1 cellular context compared by ENCODE assay signal in the genomic region with DNA sequence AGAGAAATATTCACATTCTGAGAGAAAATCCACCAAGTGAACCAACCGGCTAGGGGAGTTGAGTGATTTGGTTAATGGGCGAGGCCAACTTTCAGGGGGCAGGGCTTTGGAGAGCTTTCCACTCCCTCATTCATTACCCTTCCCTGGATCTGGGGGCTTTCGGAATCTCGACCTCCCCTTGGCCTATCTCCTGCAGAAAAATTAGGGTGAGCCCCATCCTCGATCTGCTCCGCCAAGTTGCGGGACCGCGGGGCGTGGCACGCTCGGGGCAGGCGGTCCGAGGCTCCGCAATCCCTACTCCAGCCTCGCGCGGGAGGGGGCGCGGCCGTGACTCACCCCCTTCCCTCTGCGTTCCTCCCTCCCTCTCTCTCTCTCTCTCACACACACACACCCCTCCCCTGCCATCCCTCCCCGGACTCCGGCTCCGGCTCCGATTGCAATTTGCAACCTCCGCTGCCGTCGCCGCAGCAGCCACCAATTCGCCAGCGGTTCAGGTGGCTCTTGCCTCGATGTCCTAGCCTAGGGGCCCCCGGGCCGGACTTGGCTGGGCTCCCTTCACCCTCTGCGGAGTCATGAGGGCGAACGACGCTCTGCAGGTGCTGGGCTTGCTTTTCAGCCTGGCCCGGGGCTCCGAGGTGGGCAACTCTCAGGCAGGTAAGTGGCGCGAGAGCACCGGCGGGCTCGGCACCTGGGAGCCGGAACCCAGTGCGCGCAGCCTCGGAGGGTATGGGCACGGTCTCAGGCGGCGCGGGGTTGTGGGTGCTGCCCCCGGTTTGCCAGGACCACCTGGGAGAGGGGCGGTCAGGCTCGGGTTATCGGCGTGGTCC.
TF ChIP-seq lines count a peak whose summit lies in the region.

TSS of gene ERBB3 (plus strand) at position 437 of the 827 bp plus-strand sequence. CDS start at position 573, 136 bp downstream.

TF ChIP-seq in K562, 482 proteins besides CTCF, POLR2A, EP300 and RAD21 (continued from another document and continues in another):
- TF ChIP-seq, protein P1, sequence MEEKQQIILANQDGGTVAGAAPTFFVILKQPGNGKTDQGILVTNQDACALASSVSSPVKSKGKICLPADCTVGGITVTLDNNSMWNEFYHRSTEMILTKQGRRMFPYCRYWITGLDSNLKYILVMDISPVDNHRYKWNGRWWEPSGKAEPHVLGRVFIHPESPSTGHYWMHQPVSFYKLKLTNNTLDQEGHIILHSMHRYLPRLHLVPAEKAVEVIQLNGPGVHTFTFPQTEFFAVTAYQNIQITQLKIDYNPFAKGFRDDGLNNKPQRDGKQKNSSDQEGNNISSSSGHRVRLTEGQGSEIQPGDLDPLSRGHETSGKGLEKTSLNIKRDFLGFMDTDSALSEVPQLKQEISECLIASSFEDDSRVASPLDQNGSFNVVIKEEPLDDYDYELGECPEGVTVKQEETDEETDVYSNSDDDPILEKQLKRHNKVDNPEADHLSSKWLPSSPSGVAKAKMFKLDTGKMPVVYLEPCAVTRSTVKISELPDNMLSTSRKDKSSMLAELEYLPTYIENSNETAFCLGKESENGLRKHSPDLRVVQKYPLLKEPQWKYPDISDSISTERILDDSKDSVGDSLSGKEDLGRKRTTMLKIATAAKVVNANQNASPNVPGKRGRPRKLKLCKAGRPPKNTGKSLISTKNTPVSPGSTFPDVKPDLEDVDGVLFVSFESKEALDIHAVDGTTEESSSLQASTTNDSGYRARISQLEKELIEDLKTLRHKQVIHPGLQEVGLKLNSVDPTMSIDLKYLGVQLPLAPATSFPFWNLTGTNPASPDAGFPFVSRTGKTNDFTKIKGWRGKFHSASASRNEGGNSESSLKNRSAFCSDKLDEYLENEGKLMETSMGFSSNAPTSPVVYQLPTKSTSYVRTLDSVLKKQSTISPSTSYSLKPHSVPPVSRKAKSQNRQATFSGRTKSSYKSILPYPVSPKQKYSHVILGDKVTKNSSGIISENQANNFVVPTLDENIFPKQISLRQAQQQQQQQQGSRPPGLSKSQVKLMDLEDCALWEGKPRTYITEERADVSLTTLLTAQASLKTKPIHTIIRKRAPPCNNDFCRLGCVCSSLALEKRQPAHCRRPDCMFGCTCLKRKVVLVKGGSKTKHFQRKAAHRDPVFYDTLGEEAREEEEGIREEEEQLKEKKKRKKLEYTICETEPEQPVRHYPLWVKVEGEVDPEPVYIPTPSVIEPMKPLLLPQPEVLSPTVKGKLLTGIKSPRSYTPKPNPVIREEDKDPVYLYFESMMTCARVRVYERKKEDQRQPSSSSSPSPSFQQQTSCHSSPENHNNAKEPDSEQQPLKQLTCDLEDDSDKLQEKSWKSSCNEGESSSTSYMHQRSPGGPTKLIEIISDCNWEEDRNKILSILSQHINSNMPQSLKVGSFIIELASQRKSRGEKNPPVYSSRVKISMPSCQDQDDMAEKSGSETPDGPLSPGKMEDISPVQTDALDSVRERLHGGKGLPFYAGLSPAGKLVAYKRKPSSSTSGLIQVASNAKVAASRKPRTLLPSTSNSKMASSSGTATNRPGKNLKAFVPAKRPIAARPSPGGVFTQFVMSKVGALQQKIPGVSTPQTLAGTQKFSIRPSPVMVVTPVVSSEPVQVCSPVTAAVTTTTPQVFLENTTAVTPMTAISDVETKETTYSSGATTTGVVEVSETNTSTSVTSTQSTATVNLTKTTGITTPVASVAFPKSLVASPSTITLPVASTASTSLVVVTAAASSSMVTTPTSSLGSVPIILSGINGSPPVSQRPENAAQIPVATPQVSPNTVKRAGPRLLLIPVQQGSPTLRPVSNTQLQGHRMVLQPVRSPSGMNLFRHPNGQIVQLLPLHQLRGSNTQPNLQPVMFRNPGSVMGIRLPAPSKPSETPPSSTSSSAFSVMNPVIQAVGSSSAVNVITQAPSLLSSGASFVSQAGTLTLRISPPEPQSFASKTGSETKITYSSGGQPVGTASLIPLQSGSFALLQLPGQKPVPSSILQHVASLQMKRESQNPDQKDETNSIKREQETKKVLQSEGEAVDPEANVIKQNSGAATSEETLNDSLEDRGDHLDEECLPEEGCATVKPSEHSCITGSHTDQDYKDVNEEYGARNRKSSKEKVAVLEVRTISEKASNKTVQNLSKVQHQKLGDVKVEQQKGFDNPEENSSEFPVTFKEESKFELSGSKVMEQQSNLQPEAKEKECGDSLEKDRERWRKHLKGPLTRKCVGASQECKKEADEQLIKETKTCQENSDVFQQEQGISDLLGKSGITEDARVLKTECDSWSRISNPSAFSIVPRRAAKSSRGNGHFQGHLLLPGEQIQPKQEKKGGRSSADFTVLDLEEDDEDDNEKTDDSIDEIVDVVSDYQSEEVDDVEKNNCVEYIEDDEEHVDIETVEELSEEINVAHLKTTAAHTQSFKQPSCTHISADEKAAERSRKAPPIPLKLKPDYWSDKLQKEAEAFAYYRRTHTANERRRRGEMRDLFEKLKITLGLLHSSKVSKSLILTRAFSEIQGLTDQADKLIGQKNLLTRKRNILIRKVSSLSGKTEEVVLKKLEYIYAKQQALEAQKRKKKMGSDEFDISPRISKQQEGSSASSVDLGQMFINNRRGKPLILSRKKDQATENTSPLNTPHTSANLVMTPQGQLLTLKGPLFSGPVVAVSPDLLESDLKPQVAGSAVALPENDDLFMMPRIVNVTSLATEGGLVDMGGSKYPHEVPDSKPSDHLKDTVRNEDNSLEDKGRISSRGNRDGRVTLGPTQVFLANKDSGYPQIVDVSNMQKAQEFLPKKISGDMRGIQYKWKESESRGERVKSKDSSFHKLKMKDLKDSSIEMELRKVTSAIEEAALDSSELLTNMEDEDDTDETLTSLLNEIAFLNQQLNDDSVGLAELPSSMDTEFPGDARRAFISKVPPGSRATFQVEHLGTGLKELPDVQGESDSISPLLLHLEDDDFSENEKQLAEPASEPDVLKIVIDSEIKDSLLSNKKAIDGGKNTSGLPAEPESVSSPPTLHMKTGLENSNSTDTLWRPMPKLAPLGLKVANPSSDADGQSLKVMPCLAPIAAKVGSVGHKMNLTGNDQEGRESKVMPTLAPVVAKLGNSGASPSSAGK (IDR thresholded peaks at IDR 0.05) = peak; percentile 90
- TF ChIP-seq CBFB (CRISPR knock-in tag; IDR thresholded peaks at IDR 0.05) (peak; percentile 56; the same call in 1 of the 2 replicates), FOS (IDR thresholded peaks at IDR 0.05; ENCODE audit: extremely low read depth, insufficient read length) (no peak), ZNF561 (CRISPR knock-in tag; conservative IDR thresholded peaks at IDR 0.05) (no peak), DACH1 (IDR thresholded peaks at IDR 0.05; ENCODE audit: partially characterized antibody) (no peak), TCF15 (CRISPR knock-in tag; IDR thresholded peaks at IDR 0.05) (no peak), ZNF512 (tag; IDR thresholded peaks at IDR 0.05) (no peak), HNRNPL (IDR thresholded peaks at IDR 0.05; ENCODE audit: low read depth, low read length) (no peak; the same call in 1 of the 2 replicates), LEF1 (IDR thresholded peaks at IDR 0.05) (no peak), MAFG (tag; conservative IDR thresholded peaks at IDR 0.05) (no peak), ZNF395 (CRISPR knock-in tag; IDR thresholded peaks at IDR 0.05) (no peak), NCOA4 (IDR thresholded peaks at IDR 0.05; ENCODE audit: partially characterized antibody) (no peak), ZNF174 (CRISPR knock-in tag; IDR thresholded peaks at IDR 0.05) (no peak), KLF13 (tag; IDR thresholded peaks at IDR 0.05; ENCODE audit: borderline replicate concordance, low read depth) (peak; percentile 68), HDAC8 (tag; IDR thresholded peaks at IDR 0.05) (peak; percentile 26; the same call in 1 of the 2 replicates), TAF9B (IDR thresholded peaks at IDR 0.05; ENCODE audit: partially characterized antibody) (no peak), ZC3H4 (CRISPR knock-in tag; IDR thresholded peaks at IDR 0.05; ENCODE audit: borderline replicate concordance) (no peak), RNF2 (IDR thresholded peaks at IDR 0.05) (peak; percentile 73; the same call in 1 of the 2 replicates), ZNF583 (CRISPR knock-in tag; IDR thresholded peaks at IDR 0.05) (no peak), SRSF7 (optimal IDR thresholded peaks at IDR 0.05; ENCODE audit: low read depth, low read length) (no peak), MAFF (IDR thresholded peaks at IDR 0.05; ENCODE audit: low read length) (no peak), ZNF699 (CRISPR knock-in tag; IDR thresholded peaks at IDR 0.05; ENCODE audit: insufficient replicate concordance) (no peak), ZNF830 (CRISPR knock-in tag; IDR thresholded peaks at IDR 0.05) (no peak), ELF1 (tag; IDR thresholded peaks at IDR 0.05) (no peak), NKRF (IDR thresholded peaks at IDR 0.05; ENCODE audit: borderline replicate concordance) (peak; percentile 49; the same call in 1 of the 2 replicates), KDM5B (IDR thresholded peaks at IDR 0.05; ENCODE audit: insufficient replicate concordance, low read depth, low read length) (peak; percentile 16), NFE2 (IDR thresholded peaks at IDR 0.05; ENCODE audit: low read depth) (0 out of 2 replicates have a peak, but pooled peaks have one; percentile 4), ZNF57 (CRISPR knock-in tag; IDR thresholded peaks at IDR 0.05) (no peak), TGIF2 (CRISPR knock-in tag; IDR thresholded peaks at IDR 0.05) (no peak), ZNF75A (CRISPR knock-in tag; IDR thresholded peaks at IDR 0.05) (no peak), ZNF184 (CRISPR knock-in tag; IDR thresholded peaks at IDR 0.05) (no peak), ZNF3 (CRISPR knock-in tag; IDR thresholded peaks at IDR 0.05) (no peak), SAFB (IDR thresholded peaks at IDR 0.05; ENCODE audit: borderline replicate concordance, low read depth, low read length) (peak; percentile 75; the same call in 1 of the 2 replicates), MEF2A (IDR thresholded peaks at IDR 0.05; ENCODE audit: control insufficient read depth, low read depth, low read length) (no peak), TARDBP (IDR thresholded peaks at IDR 0.05) (0 out of 2 replicates have a peak, but pooled peaks have one; percentile 33), TCFL5 (CRISPR knock-in tag; conservative IDR thresholded peaks at IDR 0.05) (no peak), SP2 (IDR thresholded peaks at IDR 0.05; ENCODE audit: extremely low read depth, low read depth, low read length, poor library complexity, severe bottlenecking) (no peak)
- TF ChIP-seq, protein P2, sequence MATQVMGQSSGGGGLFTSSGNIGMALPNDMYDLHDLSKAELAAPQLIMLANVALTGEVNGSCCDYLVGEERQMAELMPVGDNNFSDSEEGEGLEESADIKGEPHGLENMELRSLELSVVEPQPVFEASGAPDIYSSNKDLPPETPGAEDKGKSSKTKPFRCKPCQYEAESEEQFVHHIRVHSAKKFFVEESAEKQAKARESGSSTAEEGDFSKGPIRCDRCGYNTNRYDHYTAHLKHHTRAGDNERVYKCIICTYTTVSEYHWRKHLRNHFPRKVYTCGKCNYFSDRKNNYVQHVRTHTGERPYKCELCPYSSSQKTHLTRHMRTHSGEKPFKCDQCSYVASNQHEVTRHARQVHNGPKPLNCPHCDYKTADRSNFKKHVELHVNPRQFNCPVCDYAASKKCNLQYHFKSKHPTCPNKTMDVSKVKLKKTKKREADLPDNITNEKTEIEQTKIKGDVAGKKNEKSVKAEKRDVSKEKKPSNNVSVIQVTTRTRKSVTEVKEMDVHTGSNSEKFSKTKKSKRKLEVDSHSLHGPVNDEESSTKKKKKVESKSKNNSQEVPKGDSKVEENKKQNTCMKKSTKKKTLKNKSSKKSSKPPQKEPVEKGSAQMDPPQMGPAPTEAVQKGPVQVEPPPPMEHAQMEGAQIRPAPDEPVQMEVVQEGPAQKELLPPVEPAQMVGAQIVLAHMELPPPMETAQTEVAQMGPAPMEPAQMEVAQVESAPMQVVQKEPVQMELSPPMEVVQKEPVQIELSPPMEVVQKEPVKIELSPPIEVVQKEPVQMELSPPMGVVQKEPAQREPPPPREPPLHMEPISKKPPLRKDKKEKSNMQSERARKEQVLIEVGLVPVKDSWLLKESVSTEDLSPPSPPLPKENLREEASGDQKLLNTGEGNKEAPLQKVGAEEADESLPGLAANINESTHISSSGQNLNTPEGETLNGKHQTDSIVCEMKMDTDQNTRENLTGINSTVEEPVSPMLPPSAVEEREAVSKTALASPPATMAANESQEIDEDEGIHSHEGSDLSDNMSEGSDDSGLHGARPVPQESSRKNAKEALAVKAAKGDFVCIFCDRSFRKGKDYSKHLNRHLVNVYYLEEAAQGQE (CRISPR knock-in tag; IDR thresholded peaks at IDR 0.05; ENCODE audit: low read depth) = no peak
